1 cellular context compared by ENCODE assay signal in genomic region chr19:51138549-51138979, GRCh38.
A peak's percentile ranks its signal among the peaks of the same experiment; 100 is the strongest.
TF ChIP-seq lines count a peak whose summit lies in the region.

No MANE protein-coding gene starts in this region.

TF ChIP-seq in K562, 482 proteins besides CTCF, POLR2A, EP300 and RAD21:
- TF ChIP-seq ZNF318 (IDR thresholded peaks at IDR 0.05; ENCODE audit: borderline replicate concordance in 1 of 2, low read depth in 1 of 2) (no peak), CEBPB (tag; IDR thresholded peaks at IDR 0.05) (0 out of 2 replicates have a peak, but pooled peaks have one; percentile 24), MEIS2 (IDR thresholded peaks at IDR 0.05; ENCODE audit: partially characterized antibody) (peak; percentile 9), ZNF24 (IDR thresholded peaks at IDR 0.05) (peak; percentile 97)
- TF ChIP-seq, protein P1, sequence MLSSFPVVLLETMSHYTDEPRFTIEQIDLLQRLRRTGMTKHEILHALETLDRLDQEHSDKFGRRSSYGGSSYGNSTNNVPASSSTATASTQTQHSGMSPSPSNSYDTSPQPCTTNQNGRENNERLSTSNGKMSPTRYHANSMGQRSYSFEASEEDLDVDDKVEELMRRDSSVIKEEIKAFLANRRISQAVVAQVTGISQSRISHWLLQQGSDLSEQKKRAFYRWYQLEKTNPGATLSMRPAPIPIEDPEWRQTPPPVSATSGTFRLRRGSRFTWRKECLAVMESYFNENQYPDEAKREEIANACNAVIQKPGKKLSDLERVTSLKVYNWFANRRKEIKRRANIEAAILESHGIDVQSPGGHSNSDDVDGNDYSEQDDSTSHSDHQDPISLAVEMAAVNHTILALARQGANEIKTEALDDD (IDR thresholded peaks at IDR 0.05), result no peak
